ENCODE assay signal across 2 cellular contexts in the genomic region with DNA sequence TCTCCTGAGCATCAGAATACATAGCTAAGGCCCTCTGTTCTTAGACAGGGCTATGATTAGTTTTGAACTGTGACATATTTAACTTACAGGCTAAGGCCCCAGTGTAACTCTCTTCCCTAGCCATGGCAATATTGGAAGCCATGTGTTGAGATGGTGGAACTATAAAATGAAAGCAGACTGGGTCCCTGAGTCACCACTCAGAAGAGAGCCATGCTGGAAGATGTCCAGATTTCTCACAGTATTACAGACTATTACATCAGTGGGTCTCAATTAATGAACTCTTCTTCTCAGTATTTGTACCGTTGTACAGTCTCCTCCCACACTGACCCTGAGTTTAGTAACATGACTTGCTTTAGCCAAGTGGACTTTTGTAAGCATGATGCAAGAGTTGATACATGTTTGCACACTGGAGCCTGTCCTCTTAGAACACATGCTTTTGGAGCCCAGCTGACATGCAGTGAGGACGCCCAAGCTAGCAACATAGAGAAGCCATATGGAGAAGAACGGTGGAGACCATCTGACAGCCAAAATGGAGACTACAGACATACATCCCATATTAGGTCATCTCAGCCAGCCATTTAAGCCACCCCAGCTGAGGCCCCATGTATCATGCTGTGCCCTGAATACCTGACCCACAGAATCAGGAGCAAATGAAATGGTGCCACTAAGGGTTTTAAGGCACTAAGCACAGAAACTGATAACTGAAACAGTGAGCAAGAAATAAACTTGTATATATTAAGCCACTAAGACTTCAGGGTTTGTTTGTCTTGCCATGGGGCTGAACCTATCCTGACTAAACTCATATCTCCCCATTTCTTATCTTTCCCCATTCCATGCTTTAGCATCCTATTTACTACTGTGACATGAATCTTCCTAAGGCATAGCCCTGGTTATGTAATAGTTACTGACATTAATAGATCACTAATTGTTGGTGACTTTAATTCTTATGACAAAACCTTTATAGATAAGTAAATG.
TF ChIP-seq lines count a peak whose summit lies in the region.

No MANE protein-coding gene starts in this region.

TF ChIP-seq in K562, 482 proteins besides CTCF, POLR2A, EP300 and RAD21 (continues in another document):
- peak; percentile 75 for TF ChIP-seq OTX1 (CRISPR knock-in tag; IDR thresholded peaks at IDR 0.05)
- TF ChIP-seq PCBP1 (IDR thresholded peaks at IDR 0.05; ENCODE audit: low read depth, low read length, poor library complexity, severe bottlenecking), result no peak
- TF ChIP-seq SRF (CRISPR knock-in tag; IDR thresholded peaks at IDR 0.05), result peak; percentile 62 to 87; a peak in 2 of 4 replicates
- TF ChIP-seq NCOA6 (IDR thresholded peaks at IDR 0.05), result no peak
- no peak for TF ChIP-seq MTA2 (IDR thresholded peaks at IDR 0.05; ENCODE audit: low read depth)
- TF ChIP-seq KLF10 (CRISPR knock-in tag; IDR thresholded peaks at IDR 0.05), result no peak
- TF ChIP-seq GATAD2B (IDR thresholded peaks at IDR 0.05; ENCODE audit: borderline replicate concordance), result no peak
- TF ChIP-seq, protein P1, sequence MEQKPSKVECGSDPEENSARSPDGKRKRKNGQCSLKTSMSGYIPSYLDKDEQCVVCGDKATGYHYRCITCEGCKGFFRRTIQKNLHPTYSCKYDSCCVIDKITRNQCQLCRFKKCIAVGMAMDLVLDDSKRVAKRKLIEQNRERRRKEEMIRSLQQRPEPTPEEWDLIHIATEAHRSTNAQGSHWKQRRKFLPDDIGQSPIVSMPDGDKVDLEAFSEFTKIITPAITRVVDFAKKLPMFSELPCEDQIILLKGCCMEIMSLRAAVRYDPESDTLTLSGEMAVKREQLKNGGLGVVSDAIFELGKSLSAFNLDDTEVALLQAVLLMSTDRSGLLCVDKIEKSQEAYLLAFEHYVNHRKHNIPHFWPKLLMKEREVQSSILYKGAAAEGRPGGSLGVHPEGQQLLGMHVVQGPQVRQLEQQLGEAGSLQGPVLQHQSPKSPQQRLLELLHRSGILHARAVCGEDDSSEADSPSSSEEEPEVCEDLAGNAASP (IDR thresholded peaks at IDR 0.05), result no peak
- no peak for TF ChIP-seq CBFA2T3 (IDR thresholded peaks at IDR 0.05)
- TF ChIP-seq SMARCA5 (IDR thresholded peaks at IDR 0.05), result no peak
- TF ChIP-seq, protein P2, sequence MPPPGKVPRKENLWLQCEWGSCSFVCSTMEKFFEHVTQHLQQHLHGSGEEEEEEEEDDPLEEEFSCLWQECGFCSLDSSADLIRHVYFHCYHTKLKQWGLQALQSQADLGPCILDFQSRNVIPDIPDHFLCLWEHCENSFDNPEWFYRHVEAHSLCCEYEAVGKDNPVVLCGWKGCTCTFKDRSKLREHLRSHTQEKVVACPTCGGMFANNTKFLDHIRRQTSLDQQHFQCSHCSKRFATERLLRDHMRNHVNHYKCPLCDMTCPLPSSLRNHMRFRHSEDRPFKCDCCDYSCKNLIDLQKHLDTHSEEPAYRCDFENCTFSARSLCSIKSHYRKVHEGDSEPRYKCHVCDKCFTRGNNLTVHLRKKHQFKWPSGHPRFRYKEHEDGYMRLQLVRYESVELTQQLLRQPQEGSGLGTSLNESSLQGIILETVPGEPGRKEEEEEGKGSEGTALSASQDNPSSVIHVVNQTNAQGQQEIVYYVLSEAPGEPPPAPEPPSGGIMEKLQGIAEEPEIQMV (tag; conservative IDR thresholded peaks at IDR 0.05; ENCODE audit: low read depth), result no peak
- peak; percentile 61 for TF ChIP-seq ZNF239 (CRISPR knock-in tag; IDR thresholded peaks at IDR 0.05)
- no peak for TF ChIP-seq ZKSCAN1 (IDR thresholded peaks at IDR 0.05; ENCODE audit: low read depth, low read length)
- TF ChIP-seq ILF3 (IDR thresholded peaks at IDR 0.05; ENCODE audit: borderline replicate concordance), result no peak
- TF ChIP-seq ZNF717 (CRISPR knock-in tag; IDR thresholded peaks at IDR 0.05), result no peak
- no peak for TF ChIP-seq GTF2F1 (IDR thresholded peaks at IDR 0.05; ENCODE audit: low read depth, low read length)
- peak; percentile 52 for TF ChIP-seq GABPA (tag; conservative IDR thresholded peaks at IDR 0.05; ENCODE audit: low read depth)
- TF ChIP-seq BRD4 (IDR thresholded peaks at IDR 0.05), result peak; percentile 44; the same call in 1 of the 2 replicates
- TF ChIP-seq, protein P3, sequence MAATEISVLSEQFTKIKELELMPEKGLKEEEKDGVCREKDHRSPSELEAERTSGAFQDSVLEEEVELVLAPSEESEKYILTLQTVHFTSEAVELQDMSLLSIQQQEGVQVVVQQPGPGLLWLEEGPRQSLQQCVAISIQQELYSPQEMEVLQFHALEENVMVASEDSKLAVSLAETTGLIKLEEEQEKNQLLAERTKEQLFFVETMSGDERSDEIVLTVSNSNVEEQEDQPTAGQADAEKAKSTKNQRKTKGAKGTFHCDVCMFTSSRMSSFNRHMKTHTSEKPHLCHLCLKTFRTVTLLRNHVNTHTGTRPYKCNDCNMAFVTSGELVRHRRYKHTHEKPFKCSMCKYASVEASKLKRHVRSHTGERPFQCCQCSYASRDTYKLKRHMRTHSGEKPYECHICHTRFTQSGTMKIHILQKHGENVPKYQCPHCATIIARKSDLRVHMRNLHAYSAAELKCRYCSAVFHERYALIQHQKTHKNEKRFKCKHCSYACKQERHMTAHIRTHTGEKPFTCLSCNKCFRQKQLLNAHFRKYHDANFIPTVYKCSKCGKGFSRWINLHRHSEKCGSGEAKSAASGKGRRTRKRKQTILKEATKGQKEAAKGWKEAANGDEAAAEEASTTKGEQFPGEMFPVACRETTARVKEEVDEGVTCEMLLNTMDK (IDR thresholded peaks at IDR 0.05; ENCODE audit: borderline replicate concordance, insufficient read depth, low read depth, low read length, poor library complexity, severe bottlenecking), result no peak
- no peak for TF ChIP-seq ZFPM2 (CRISPR knock-in tag; IDR thresholded peaks at IDR 0.05)
- TF ChIP-seq KDM1A (IDR thresholded peaks at IDR 0.05), result no peak
- TF ChIP-seq ZNF696 (CRISPR knock-in tag; conservative IDR thresholded peaks at IDR 0.05), result no peak
- TF ChIP-seq ZBTB9 (CRISPR knock-in tag; IDR thresholded peaks at IDR 0.05), result peak; percentile 44; the same call in 1 of the 2 replicates
- no peak for TF ChIP-seq VEZF1 (CRISPR knock-in tag; IDR thresholded peaks at IDR 0.05)
- TF ChIP-seq TCFL5 (CRISPR knock-in tag; conservative IDR thresholded peaks at IDR 0.05), result 0 out of 2 replicates have a peak, but pooled peaks have one; percentile 16

TF ChIP-seq in GM12891, 5 proteins besides CTCF, POLR2A, EP300 and RAD21:
- no peak for TF ChIP-seq POLR2AphosphoS5 (IDR thresholded peaks at IDR 0.05; ENCODE audit: low read depth, low read length)
